Comparison of ENCODE assay signal across 23 cellular contexts in the genomic region with DNA sequence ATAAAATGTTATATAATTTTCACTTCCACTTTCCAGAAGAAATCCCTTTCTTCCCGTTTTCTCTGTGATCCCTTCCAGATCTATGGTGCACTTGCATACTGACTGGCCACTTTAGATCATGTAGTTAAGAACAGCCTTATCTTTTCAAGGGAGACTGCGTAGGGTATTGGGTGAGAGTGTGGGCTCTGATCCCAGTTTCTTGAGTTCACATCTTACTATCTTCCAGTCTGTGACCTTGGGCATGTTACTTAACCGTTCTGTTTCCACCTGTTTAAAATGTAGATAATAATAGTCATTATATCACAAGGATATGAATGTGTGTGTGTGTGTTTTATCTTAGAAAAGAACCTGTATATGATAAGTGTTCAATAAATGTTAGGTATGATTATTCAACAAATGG.
"Had no signal": no experiment of that assay in that cellular context is flagged by ENCODE, and none has a peak within 500 bp of the region (broad histone marks: within the 10 kb centered on the region; RNA-seq: fewer than 3 reads in every experiment).

No MANE protein-coding gene starts in this region.

- H3K27ac ChIP-seq: HL-60, KMS-11, SJSA1, SK-N-MC had no signal

- ATAC-seq: K562 had no signal

- H3K9me3 Mint-ChIP-seq: IgD-negative memory B cell had no signal

- H3K4me3 Mint-ChIP-seq: IgD-negative memory B cell had no signal

- H3K27ac Mint-ChIP-seq: IgD-negative memory B cell had no signal

- H3K27me3 Mint-ChIP-seq: IgD-negative memory B cell had no signal

- H3K9me3 ChIP-seq: SJSA1 had no signal

- H3K27me3 ChIP-seq: SJSA1 had no signal

- H3K4me3 ChIP-seq: K562, SJSA1, SK-N-MC had no signal

- DNase-seq: Kasumi-1, MM.1S, NCI-H1092 treated with DMSO at 0.1 percent for 48 hours, NCI-H1436, NCI-H187, NCI-H2029, NCI-H2081 treated with DMSO at 0.1 percent for 48 hours, NCI-H2171, NCI-H226, NCI-H446, NCI-H510A, NCI-H524 treated with DMSO at 0.1 percent for 48 hours, NCI-H69, NCI-H774, Right ventricle myocardium superior, RPMI8226, SIG-M5 had no signal

- H3K4me1 ChIP-seq: SJSA1 had no signal
